ENCODE assay signal across 1 cellular context in genomic region chr6:122788663-122789062, GRCh38.
TF ChIP-seq lines count a peak whose summit lies in the region.

No MANE protein-coding gene starts in this region.

TF ChIP-seq in K562, 482 proteins besides CTCF, POLR2A, EP300 and RAD21 (continued from another document):
- TF ChIP-seq GTF3C2 (IDR thresholded peaks at IDR 0.05; ENCODE audit: borderline replicate concordance, extremely low read depth, insufficient read length) = no peak
- no peak for TF ChIP-seq HCFC1 (IDR thresholded peaks at IDR 0.05; ENCODE audit: low read depth, low read length)
- no peak for TF ChIP-seq CLOCK (CRISPR knock-in tag; IDR thresholded peaks at IDR 0.05; ENCODE audit: borderline replicate concordance)
- no peak for TF ChIP-seq FOXJ2 (tag; IDR thresholded peaks at IDR 0.05)
- TF ChIP-seq ZNF23 (CRISPR knock-in tag; IDR thresholded peaks at IDR 0.05) = no peak
- TF ChIP-seq HNRNPUL1 (IDR thresholded peaks at IDR 0.05; ENCODE audit: low read length) = no peak
- no peak for TF ChIP-seq ATF2 (CRISPR knock-in tag; IDR thresholded peaks at IDR 0.05)
- no peak for TF ChIP-seq HNRNPLL (IDR thresholded peaks at IDR 0.05; ENCODE audit: low read depth, low read length, poor library complexity, severe bottlenecking)
- no peak for TF ChIP-seq TCFL5 (CRISPR knock-in tag; conservative IDR thresholded peaks at IDR 0.05)
- no peak for TF ChIP-seq HLTF (IDR thresholded peaks at IDR 0.05)
- no peak for TF ChIP-seq ZFP36 (IDR thresholded peaks at IDR 0.05; ENCODE audit: low read depth, low read length, partially characterized antibody)
- no peak for TF ChIP-seq GTF2F1 (IDR thresholded peaks at IDR 0.05; ENCODE audit: low read depth, low read length)
- no peak for TF ChIP-seq FOS (IDR thresholded peaks at IDR 0.05; ENCODE audit: extremely low read depth, insufficient read length)
- no peak for TF ChIP-seq ZC3H11A (IDR thresholded peaks at IDR 0.05; ENCODE audit: low read depth, low read length)
- TF ChIP-seq NR2C1 (IDR thresholded peaks at IDR 0.05) = no peak
- no peak for TF ChIP-seq NR2C1 (tag; IDR thresholded peaks at IDR 0.05)
- no peak for TF ChIP-seq ETS2 (tag; IDR thresholded peaks at IDR 0.05; ENCODE audit: borderline replicate concordance, poor library complexity, severe bottlenecking)
- TF ChIP-seq IFI16 (CRISPR knock-in tag; IDR thresholded peaks at IDR 0.05) = no peak
